Comparison of ENCODE assay signal across 13 cellular contexts in genomic region chr2:240787521-240788472, GRCh38. TPM values are rescaled to one million over a fixed set of nuclear protein-coding genes. Genes with fewer than 3 reads are reported as not detected.
"Had no signal": no experiment of that assay in that cellular context is flagged by ENCODE, and none has a peak within 500 bp of the region (broad histone marks: within the 10 kb centered on the region; RNA-seq: fewer than 3 reads in every experiment).

No MANE protein-coding gene starts in this region.

- H3K9me3 ChIP-seq: esophagus muscularis mucosa, left lung, prostate gland had no signal

- DNase-seq: activated CD4-positive, alpha-beta T cell treated with anti-CD3 and anti-CD28 coated beads, Interleukin-2, amount 50 U/mL, for 4 hours; activated naive CD4-positive, alpha-beta T cell treated with anti-CD3 and anti-CD28 coated beads, Interleukin-2, amount 10 ng/mL, durations not matched to agents 7 days and 5 days; SHP77 treated with DMSO at 0.1 percent for 48 hours; stimulated activated CD4-positive, alpha-beta T cell treated with anti-CD3 and anti-CD28 coated beads, Interleukin-12 subunit alpha, Interleukin-12 subunit beta, amount 100 ng/mL, for 4 hours; stimulated activated naive CD4-positive, alpha-beta T cell; trophoblast cell had no signal

- H3K4me1 ChIP-seq: esophagus muscularis mucosa, left lung, prostate gland had no signal

- H3K36me3 ChIP-seq: esophagus muscularis mucosa, left lung, prostate gland had no signal

- H3K4me3 Mint-ChIP-seq: activated naive CD4-positive, alpha-beta T cell treated with anti-CD3 and anti-CD28 coated beads, Interleukin-2, amount 10 ng/mL, durations not matched to agents 7 days and 5 days had no signal

- H3K27ac Mint-ChIP-seq: activated naive CD4-positive, alpha-beta T cell treated with anti-CD3 and anti-CD28 coated beads, Interleukin-2, amount 10 ng/mL, durations not matched to agents 7 days and 5 days had no signal

- H3K27ac ChIP-seq: esophagus muscularis mucosa, left lung, prostate gland had no signal

- H3K9me3 Mint-ChIP-seq: activated naive CD4-positive, alpha-beta T cell treated with anti-CD3 and anti-CD28 coated beads, Interleukin-2, amount 10 ng/mL, durations not matched to agents 7 days and 5 days had no signal

- H3K4me3 ChIP-seq: esophagus muscularis mucosa, left lung, prostate gland had no signal

- ATAC-seq: sciatic nerve had no signal

- H3K36me3 Mint-ChIP-seq: activated naive CD4-positive, alpha-beta T cell treated with anti-CD3 and anti-CD28 coated beads, Interleukin-2, amount 10 ng/mL, durations not matched to agents 7 days and 5 days had no signal

- H3K4me1 Mint-ChIP-seq: activated naive CD4-positive, alpha-beta T cell treated with anti-CD3 and anti-CD28 coated beads, Interleukin-2, amount 10 ng/mL, durations not matched to agents 7 days and 5 days had no signal

RNA-seq across cellular contexts. Expression of gene KIF1A, which starts 32.2 kb away (rescaled TPM):
- total RNA-seq: bronchial epithelial cell, fibroblast of villous mesenchyme, mesenteric fat pad had no signal
